In the genomic region with DNA sequence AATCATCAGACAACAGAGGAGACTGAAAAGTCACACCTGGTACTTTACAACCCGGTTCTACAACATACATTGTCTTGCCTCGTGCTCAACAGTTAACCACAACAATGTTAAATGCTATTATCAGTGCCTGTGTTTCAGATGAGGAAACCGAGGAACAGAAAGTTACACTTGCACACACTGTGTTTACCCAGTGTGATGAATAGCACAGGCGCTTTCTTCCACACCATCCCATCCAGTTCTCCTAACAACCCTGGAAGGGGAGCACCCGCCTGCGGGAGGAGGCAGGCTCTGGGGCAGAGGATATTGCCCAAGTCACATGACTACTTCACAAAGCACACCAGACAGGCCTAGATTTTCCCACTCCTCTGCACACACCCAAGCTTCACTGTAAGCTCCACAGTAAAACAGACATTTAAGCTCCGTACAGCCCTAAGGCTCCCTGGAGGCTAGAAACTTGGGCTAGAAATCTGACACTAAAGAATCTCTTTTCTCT, we compare ENCODE assay signal across 22 cellular contexts.
"Had no signal": no experiment of that assay in that cellular context is flagged by ENCODE, and none has a peak within 500 bp of the region (broad histone marks: within the 10 kb centered on the region; RNA-seq: fewer than 3 reads in every experiment).

No MANE protein-coding gene starts in this region.

- H3K27ac ChIP-seq: esophagus muscularis mucosa, suprapubic skin, transverse colon had no signal

- H3K4me1 Mint-ChIP-seq: activated naive CD4-positive, alpha-beta T cell treated with anti-CD3 and anti-CD28 coated beads, Interleukin-2, amount 10 ng/mL, durations not matched to agents 7 days and 5 days; activated naive CD8-positive, alpha-beta T cell treated with anti-CD3 and anti-CD28 coated beads, Interleukin-2, amount 50 U/mL, for 24 hours; T-cell had no signal

- H3K27me3 ChIP-seq: esophagus muscularis mucosa, gastroesophageal sphincter, heart left ventricle, suprapubic skin, transverse colon had no signal

- H3K4me2 ChIP-seq: SK-N-SH had no signal

- H3K36me3 Mint-ChIP-seq: activated naive CD4-positive, alpha-beta T cell treated with anti-CD3 and anti-CD28 coated beads, Interleukin-2, amount 10 ng/mL, durations not matched to agents 7 days and 5 days had no signal

- H3K4me3 ChIP-seq: esophagus muscularis mucosa, gastroesophageal sphincter, heart left ventricle, suprapubic skin, transverse colon had no signal

- ATAC-seq: activated CD8-positive, alpha-beta T cell treated with anti-CD3 and anti-CD28 coated beads for 36 hours; activated naive CD8-positive, alpha-beta T cell treated with anti-CD3 and anti-CD28 coated beads, Interleukin-2, amount 50 U/mL, for 24 hours; activated T-cell treated with anti-CD3 and anti-CD28 coated beads, Interleukin-2, amount 50 U/mL, for 4 hours; gastroesophageal sphincter; naive thymus-derived CD4-positive, alpha-beta T cell; stimulated activated naive CD8-positive, alpha-beta T cell treated with anti-CD3 and anti-CD28 coated beads, Interleukin-15, Interleukin-2, amounts not matched to agents 100 U/mL and 50 U/mL, for 24 hours; T-cell had no signal

- DNase-seq: activated B cell treated with CpG ODN at 0.5 μM for 24 hours; activated CD4-positive, alpha-beta T cell treated with anti-CD3 and anti-CD28 coated beads for 48 hours; activated CD8-positive, alpha-beta memory T cell treated with anti-CD3 and anti-CD28 coated beads, Interleukin-2, amount 50 U/mL, for 4 hours; activated CD8-positive, alpha-beta T cell treated with anti-CD3 and anti-CD28 coated beads for 36 hours; activated naive CD4-positive, alpha-beta T cell treated with anti-CD3 and anti-CD28 coated beads, Interleukin-2, amount 10 ng/mL, durations not matched to agents 7 days and 5 days; activated naive CD8-positive, alpha-beta T cell treated with anti-CD3 and anti-CD28 coated beads, Interleukin-2, amount 50 U/mL, for 24 hours; activated T-cell treated with anti-CD3 and anti-CD28 coated beads, Interleukin-2, amount 50 U/mL, for 4 hours; cerebellar nuclear complex; effector CD8-positive, alpha-beta T cell; heart left ventricle; mesenchymal stem cell; naive thymus-derived CD4-positive, alpha-beta T cell; retina; stimulated activated CD4-positive, alpha-beta T cell treated with anti-CD3 and anti-CD28 coated beads, Interleukin-2, amount 100 ng/mL, for 24 hours; stimulated activated naive CD8-positive, alpha-beta T cell treated with anti-CD3 and anti-CD28 coated beads, Interleukin-15, Interleukin-2, amounts not matched to agents 100 U/mL and 50 U/mL, for 24 hours; T-cell; transverse colon had no signal

- H3K36me3 ChIP-seq: transverse colon had no signal

- H3K4me3 Mint-ChIP-seq: activated B cell treated with CpG ODN at 0.5 μM for 24 hours; activated CD8-positive, alpha-beta T cell treated with anti-CD3 and anti-CD28 coated beads for 36 hours; activated naive CD4-positive, alpha-beta T cell treated with anti-CD3 and anti-CD28 coated beads, Interleukin-2, amount 10 ng/mL, durations not matched to agents 7 days and 5 days; activated naive CD8-positive, alpha-beta T cell treated with anti-CD3 and anti-CD28 coated beads, Interleukin-2, amount 50 U/mL, for 24 hours; activated T-cell treated with anti-CD3 and anti-CD28 coated beads, Interleukin-2, amount 50 U/mL, for 4 hours; naive thymus-derived CD4-positive, alpha-beta T cell; T-cell had no signal

- H3K9me3 ChIP-seq: esophagus muscularis mucosa, gastroesophageal sphincter, heart left ventricle, SK-N-SH, suprapubic skin, transverse colon had no signal

- H3K9ac ChIP-seq: SK-N-SH had no signal

- H3K27me3 Mint-ChIP-seq: activated B cell treated with CpG ODN at 0.5 μM for 24 hours; activated CD8-positive, alpha-beta T cell treated with anti-CD3 and anti-CD28 coated beads for 36 hours; activated naive CD4-positive, alpha-beta T cell treated with anti-CD3 and anti-CD28 coated beads, Interleukin-2, amount 10 ng/mL, durations not matched to agents 7 days and 5 days; activated naive CD8-positive, alpha-beta T cell treated with anti-CD3 and anti-CD28 coated beads, Interleukin-2, amount 50 U/mL, for 24 hours; naive thymus-derived CD4-positive, alpha-beta T cell; T-cell had no signal

- FAIRE-seq: endothelial cell of umbilical vein had no signal

- H3K27ac Mint-ChIP-seq: activated B cell treated with CpG ODN at 0.5 μM for 24 hours; activated CD8-positive, alpha-beta T cell treated with anti-CD3 and anti-CD28 coated beads for 36 hours; activated naive CD4-positive, alpha-beta T cell treated with anti-CD3 and anti-CD28 coated beads, Interleukin-2, amount 10 ng/mL, durations not matched to agents 7 days and 5 days; activated naive CD8-positive, alpha-beta T cell treated with anti-CD3 and anti-CD28 coated beads, Interleukin-2, amount 50 U/mL, for 24 hours; naive thymus-derived CD4-positive, alpha-beta T cell; T-cell had no signal

- H3K9me3 Mint-ChIP-seq: activated B cell treated with CpG ODN at 0.5 μM for 24 hours; activated CD8-positive, alpha-beta T cell treated with anti-CD3 and anti-CD28 coated beads for 36 hours; activated naive CD4-positive, alpha-beta T cell treated with anti-CD3 and anti-CD28 coated beads, Interleukin-2, amount 10 ng/mL, durations not matched to agents 7 days and 5 days; activated naive CD8-positive, alpha-beta T cell treated with anti-CD3 and anti-CD28 coated beads, Interleukin-2, amount 50 U/mL, for 24 hours; activated T-cell treated with anti-CD3 and anti-CD28 coated beads, Interleukin-2, amount 50 U/mL, for 4 hours; naive thymus-derived CD4-positive, alpha-beta T cell; T-cell had no signal
